23 cellular contexts compared by ENCODE assay signal in the genomic region with DNA sequence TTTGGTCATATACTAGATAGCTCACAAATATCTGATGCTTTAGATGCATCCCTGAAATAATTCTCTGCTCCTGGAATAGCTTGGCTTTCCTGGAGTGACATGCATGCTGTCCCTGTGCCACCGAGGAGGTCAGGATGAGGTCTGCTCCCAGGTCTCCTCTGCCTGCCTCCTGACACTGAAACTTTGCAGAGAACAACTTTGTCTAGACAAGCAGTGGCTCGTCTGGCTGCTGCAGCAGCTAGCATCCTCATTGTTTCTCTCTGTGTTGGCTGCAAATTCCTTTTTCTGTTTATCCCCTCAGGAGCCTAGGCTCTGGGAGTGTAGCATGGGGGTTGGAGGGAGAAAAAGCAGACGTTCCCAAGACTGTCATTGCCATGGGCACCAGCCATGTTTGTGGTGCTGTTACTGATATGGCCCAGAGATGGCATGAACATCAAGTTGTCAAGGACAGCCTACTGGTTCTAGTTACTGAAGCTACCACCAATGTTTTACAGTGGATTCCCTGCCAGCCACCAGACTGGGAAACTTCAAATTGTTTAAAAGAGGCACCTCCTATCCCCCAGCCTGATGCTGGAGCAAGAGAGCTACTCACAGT.
DNase-seq lines count a peak whose midpoint lies in the region; ATAC-seq, FAIRE-seq and TF ChIP-seq lines count a peak whose summit lies in the region.
"Had no signal": no experiment of that assay in that cellular context is flagged by ENCODE, and none has a peak within 500 bp of the region (broad histone marks: within the 10 kb centered on the region; RNA-seq: fewer than 3 reads in every experiment).

No MANE protein-coding gene starts in this region.

- no peak for TF ChIP-seq CTCF in bronchial epithelial cell (IDR thresholded peaks at IDR 0.05; ENCODE audit: insufficient read depth, low read length, severe bottlenecking)
- TF ChIP-seq CTCF in esophagus muscularis mucosa (IDR thresholded peaks at IDR 0.05): no peak
- TF ChIP-seq CTCF in neural progenitor cell (IDR thresholded peaks at IDR 0.05): no peak
- no peak for TF ChIP-seq CTCF in esophagus squamous epithelium (IDR thresholded peaks at IDR 0.05)

- H3K79me2 ChIP-seq in neural progenitor cell (ENCODE audit: low read depth): no peaks in the 10 kb centered on the region

- H3K4me3 ChIP-seq in bronchial epithelial cell (ENCODE audit: low read depth, low read length) (no peak overlapping the region), esophagus muscularis mucosa (no peak overlapping the region), neural progenitor cell (no peak overlapping the region), stomach smooth muscle (ENCODE audit: low read length in 2 of 2) (no peak overlapping the region), esophagus squamous epithelium (no peak overlapping the region)
- H3K4me3 ChIP-seq: GM12878 had no signal

- 36% methylated on average over 3 of the region's 3 CpGs for WGBS in esophagus muscularis mucosa
- WGBS in esophagus squamous epithelium, 2 donors: 11 to 18% methylated on average over 2 of the region's 3 CpGs

- H3K27me3 ChIP-seq in bronchial epithelial cell (ENCODE audit: control insufficient read depth, insufficient read depth, low read length): no peaks in the 10 kb centered on the region
- H3K27me3 ChIP-seq in esophagus muscularis mucosa: no peaks in the 10 kb centered on the region
- H3K27me3 ChIP-seq in neural progenitor cell: no peaks in the 10 kb centered on the region
- H3K27me3 ChIP-seq in stomach smooth muscle (ENCODE audit: control insufficient read depth in 1 of 2, insufficient read depth in 2 of 2, low read length in 2 of 2): no peaks in the 10 kb centered on the region
- no peaks in the 10 kb centered on the region for H3K27me3 ChIP-seq in esophagus squamous epithelium

- H3K4me1 ChIP-seq in esophagus muscularis mucosa (peaks cover 0 to 25% (median 21%) of the 10 kb centered on the region in 4 donors), neural progenitor cell (no peaks in the 10 kb centered on the region), stomach smooth muscle (ENCODE audit: control insufficient read depth, insufficient read depth, low read length) (peaks cover 15% of the 10 kb centered on the region), esophagus squamous epithelium (peaks cover 6 to 31% (median 8%) of the 10 kb centered on the region in 3 donors)
- H3K4me1 ChIP-seq: Caco-2 had no signal

- TF ChIP-seq EP300 in esophagus muscularis mucosa (IDR thresholded peaks at IDR 0.05): no peak

- DNase-seq in bronchial epithelial cell (ENCODE audit: low read depth) (peak; percentile 73), esophagus muscularis mucosa (ENCODE audit: extremely low spot score) (peak; percentile 78), neural progenitor cell (ENCODE audit: low spot score) (peak; percentile 9), esophagus squamous epithelium (lab: John Stamatoyannopoulos, UW) (no peak), kidney tubule cell (ENCODE audit: low spot score) (no peak)
- no peak for DNase-seq in stimulated activated naive CD8-positive, alpha-beta T cell treated with anti-CD3 and anti-CD28 coated beads, Interleukin-15, Interleukin-2, amounts not matched to agents 100 U/mL and 50 U/mL, for 24 hours
- DNase-seq in activated T-cell treated with anti-CD3 and anti-CD28 coated beads, Interleukin-2, amount 50 U/mL, for 72 hours: no peak
- DNase-seq: C1 segment of cervical spinal cord; Caco-2; CD8-positive, alpha-beta T cell; GDM1; H7; NCI-H1092 treated with DMSO at 0.1 percent for 48 hours; NCI-H1436; NCI-H187 treated with DMSO at 0.1 percent for 48 hours; NCI-H69; SK-N-SH had no signal

- TF ChIP-seq POLR2A in esophagus muscularis mucosa (IDR thresholded peaks at IDR 0.05; ENCODE audit: low read depth) (no peak), esophagus squamous epithelium (IDR thresholded peaks at IDR 0.05) (no peak)

- peaks cover 3% of the 10 kb centered on the region for H3F3A ChIP-seq in neural progenitor cell (ENCODE audit: low read depth)

- H3K27ac ChIP-seq in esophagus muscularis mucosa (replicated peaks in 1 of 4): peak overlapping the region in 3 of 4 donors; percentile 11 to 21 (median 13)
- H3K27ac ChIP-seq in neural progenitor cell: no peak overlapping the region
- H3K27ac ChIP-seq in stomach smooth muscle (ENCODE audit: low read length): peak overlapping the region; percentile 62
- H3K27ac ChIP-seq in esophagus squamous epithelium: no peak overlapping the region
- H3K27ac ChIP-seq: HL-60, KMS-11 had no signal

- no peak for FAIRE-seq in bronchial epithelial cell (lab: Jason Lieb, UNC)
- FAIRE-seq: GM12878, RCC 7860 had no signal

- no peaks in the 10 kb centered on the region for H3K9me3 ChIP-seq in esophagus muscularis mucosa
- H3K9me3 ChIP-seq in neural progenitor cell (ENCODE audit: low read depth): no peaks in the 10 kb centered on the region
- H3K9me3 ChIP-seq in stomach smooth muscle (ENCODE audit: control insufficient read depth in 2 of 2, low read length in 2 of 2): no peaks in the 10 kb centered on the region
- no peaks in the 10 kb centered on the region for H3K9me3 ChIP-seq in esophagus squamous epithelium
- H3K9me3 ChIP-seq: Caco-2, SK-N-SH had no signal

- no peaks in the 10 kb centered on the region for H3K36me3 Mint-ChIP-seq in neural progenitor cell
- H3K36me3 Mint-ChIP-seq in activated T-cell treated with anti-CD3 and anti-CD28 coated beads, Interleukin-2, amount 50 U/mL, for 72 hours (ENCODE audit: insufficient read depth in 2 of 2): no peaks in the 10 kb centered on the region
- H3K36me3 Mint-ChIP-seq: CD8-positive, alpha-beta T cell; IgD-negative memory B cell had no signal

- H3K36me3 ChIP-seq in bronchial epithelial cell (ENCODE audit: control insufficient read depth, insufficient read depth, low read length) (no peaks in the 10 kb centered on the region), esophagus muscularis mucosa (no peaks in the 10 kb centered on the region), neural progenitor cell (no peaks in the 10 kb centered on the region), stomach smooth muscle (ENCODE audit: control insufficient read depth in 2 of 2, insufficient read depth in 2 of 2, low read length in 2 of 2) (no peaks in the 10 kb centered on the region), esophagus squamous epithelium (no peaks in the 10 kb centered on the region)

- H3K9ac ChIP-seq in neural progenitor cell: no peak overlapping the region
- no peak overlapping the region for H3K9ac ChIP-seq in stomach smooth muscle (ENCODE audit: low read length in 2 of 2)
- H3K9ac ChIP-seq: KMS-11, SK-N-SH had no signal

- H3K4me3 Mint-ChIP-seq in neural progenitor cell: no peak overlapping the region
- no peak overlapping the region for H3K4me3 Mint-ChIP-seq in activated T-cell treated with anti-CD3 and anti-CD28 coated beads, Interleukin-2, amount 50 U/mL, for 72 hours
- H3K4me3 Mint-ChIP-seq: CD8-positive, alpha-beta T cell; IgD-negative memory B cell had no signal

- no peaks in the 10 kb centered on the region for H3K27me3 Mint-ChIP-seq in neural progenitor cell (ENCODE audit: insufficient read depth, low read depth)
- peaks cover 6% of the 10 kb centered on the region for H3K27me3 Mint-ChIP-seq in activated T-cell treated with anti-CD3 and anti-CD28 coated beads, Interleukin-2, amount 50 U/mL, for 72 hours (ENCODE audit: low read depth)

- intact Hi-C loops in esophagus muscularis mucosa (cut with DNase I) (no loop called here), esophagus squamous epithelium (cut with DNase I) (no loop called here)

- H4K20me1 ChIP-seq in neural progenitor cell (ENCODE audit: low read depth): no peaks in the 10 kb centered on the region

- no peaks in the 10 kb centered on the region for H3K9me3 Mint-ChIP-seq in neural progenitor cell
- H3K9me3 Mint-ChIP-seq in activated T-cell treated with anti-CD3 and anti-CD28 coated beads, Interleukin-2, amount 50 U/mL, for 72 hours: no peaks in the 10 kb centered on the region
- H3K9me3 Mint-ChIP-seq: CD8-positive, alpha-beta T cell; IgD-negative memory B cell had no signal

- H3K4me2 ChIP-seq in neural progenitor cell: no peak overlapping the region
- H3K4me2 ChIP-seq: KMS-11, SK-N-SH had no signal

- no peak overlapping the region for H2AFZ ChIP-seq in neural progenitor cell (replicated peaks)

- no peak overlapping the region for H3K27ac Mint-ChIP-seq in neural progenitor cell
- H3K27ac Mint-ChIP-seq in activated T-cell treated with anti-CD3 and anti-CD28 coated beads, Interleukin-2, amount 50 U/mL, for 72 hours: no peak overlapping the region
- H3K27ac Mint-ChIP-seq: CD8-positive, alpha-beta T cell; IgD-negative memory B cell had no signal

- peaks cover 3% of the 10 kb centered on the region for H3K4me1 Mint-ChIP-seq in neural progenitor cell
- H3K4me1 Mint-ChIP-seq in activated T-cell treated with anti-CD3 and anti-CD28 coated beads, Interleukin-2, amount 50 U/mL, for 72 hours (ENCODE audit: low read depth): no peaks in the 10 kb centered on the region
- H3K4me1 Mint-ChIP-seq: IgD-negative memory B cell had no signal

- ATAC-seq in stimulated activated naive CD8-positive, alpha-beta T cell treated with anti-CD3 and anti-CD28 coated beads, Interleukin-15, Interleukin-2, amounts not matched to agents 100 U/mL and 50 U/mL, for 24 hours: no peak
- no peak for ATAC-seq in activated T-cell treated with anti-CD3 and anti-CD28 coated beads, Interleukin-2, amount 50 U/mL, for 72 hours (replicated peaks in 1 of 2)
- ATAC-seq: CD8-positive, alpha-beta T cell; GM12878 had no signal

Comparison
In these comparisons a context has a peak if more than half of its experiments do, and no peak if none do; other contexts are left out.
1. DNase-seq: peak in bronchial epithelial cell (single experiment), esophagus muscularis mucosa (single experiment) and neural progenitor cell (single experiment); none in stimulated activated naive CD8-positive, alpha-beta T cell treated with anti-CD3 and anti-CD28 coated beads, Interleukin-15, Interleukin-2, amounts not matched to agents 100 U/mL and 50 U/mL, for 24 hours (single experiment), esophagus squamous epithelium (single experiment), kidney tubule cell (single experiment) and activated T-cell treated with anti-CD3 and anti-CD28 coated beads, Interleukin-2, amount 50 U/mL, for 72 hours (0 of 2).
2. H3K27ac ChIP-seq: peak in esophagus muscularis mucosa (3 of 4) and stomach smooth muscle (single experiment); none in neural progenitor cell (single experiment) and esophagus squamous epithelium (0 of 4).